18 cellular contexts compared by ENCODE assay signal in genomic region chr3:188316723-188317070, GRCh38.
A peak's percentile ranks its signal among the peaks of the same experiment; 100 is the strongest.
DNase-seq lines count a peak whose midpoint lies in the region; TF ChIP-seq lines count a peak whose summit lies in the region.
"Had no signal": no experiment of that assay in that cellular context is flagged by ENCODE, and none has a peak within 500 bp of the region (broad histone marks: within the 10 kb centered on the region; RNA-seq: fewer than 3 reads in every experiment).

No MANE protein-coding gene starts in this region.

- no peak overlapping the region for H3K4me3 Mint-ChIP-seq in progenitor cell of endocrine pancreas (ENCODE audit: low read depth)
- H3K4me3 Mint-ChIP-seq: mesothelial cell of epicardium had no signal

- no peak overlapping the region; the same call in 1 of the 2 replicates for H2AFZ ChIP-seq in SK-N-SH (ENCODE audit: low read depth)
- H2AFZ ChIP-seq in MM.1S (ENCODE audit: low read length) = no peak overlapping the region

- POLR2A ChIA-PET in SK-N-SH (lab: Yijun Ruan, JAX) = no interaction called here

- no peaks in the 10 kb centered on the region for H3K9me3 Mint-ChIP-seq in progenitor cell of endocrine pancreas (ENCODE audit: low read depth)
- H3K9me3 Mint-ChIP-seq: mesothelial cell of epicardium had no signal

- H3K9me2 ChIP-seq in SK-N-SH (no peaks in the 10 kb centered on the region), MM.1S (replicated peaks; ENCODE audit: insufficient read depth, low read length) (no peaks in the 10 kb centered on the region)

- peaks cover 85% of the 10 kb centered on the region for H3K79me2 ChIP-seq in SK-N-SH (ENCODE audit: insufficient read depth)
- no peaks in the 10 kb centered on the region for H3K79me2 ChIP-seq in MM.1S (ENCODE audit: low read length)

- H3K36me3 Mint-ChIP-seq in progenitor cell of endocrine pancreas (ENCODE audit: insufficient read depth) = peaks cover 2% of the 10 kb centered on the region
- H3K36me3 Mint-ChIP-seq: mesothelial cell of epicardium had no signal

- no peaks in the 10 kb centered on the region for H3K4me1 Mint-ChIP-seq in progenitor cell of endocrine pancreas (ENCODE audit: low read depth)

- CTCF ChIA-PET in SK-N-SH (lab: Yijun Ruan, JAX) = no interaction called here

- H3K9me3 ChIP-seq in SK-N-SH (no peaks in the 10 kb centered on the region), MM.1S (replicated peaks; ENCODE audit: insufficient read depth, low read length) (no peaks in the 10 kb centered on the region)
- H3K9me3 ChIP-seq: neutrophil, transverse colon had no signal

- TF ChIP-seq CTCF in SK-N-SH (IDR thresholded peaks at IDR 0.05) (no peak), progenitor cell of endocrine pancreas (IDR thresholded peaks at IDR 0.05; ENCODE audit: unreplicated experiment) (no peak), GM13977 (IDR thresholded peaks at IDR 0.05; ENCODE audit: extremely low read depth, insufficient read depth, missing control alignments) (no peak), MM.1S (IDR thresholded peaks at IDR 0.05; ENCODE audit: low read length) (no peak)

- no peaks in the 10 kb centered on the region for H3K27me3 ChIP-seq in SK-N-SH (ENCODE audit: insufficient read depth)
- H3K27me3 ChIP-seq in MM.1S (replicated peaks; ENCODE audit: insufficient read depth, low read length) = peaks cover 12% of the 10 kb centered on the region
- H3K27me3 ChIP-seq: BLaER1, neutrophil, transverse colon had no signal

- H3K27me3 Mint-ChIP-seq in progenitor cell of endocrine pancreas = no peaks in the 10 kb centered on the region

- in situ Hi-C loops in G401 (cut with HindIII; ENCODE audit: low sequenced_read_pairs) = no loop called here
- in situ Hi-C loops in GM13977 (cut with MboI; ENCODE audit: low pct_unique_long_range_greater_than_20kb, low sequenced_read_pairs, unreplicated experiment) = no loop called here

- DNase-seq in G401 (ENCODE audit: low spot score) (peak; percentile 26), SK-N-SH (no peak), fibroblast of peridontal ligament (ENCODE audit: extremely low read depth) (peak; percentile 30), progenitor cell of endocrine pancreas (ENCODE audit: low spot score, unreplicated experiment) (no peak), NCI-H2227 (lab: John Stamatoyannopoulos, UW; ENCODE audit: unreplicated experiment) (no peak), GM13977 (ENCODE audit: low spot score) (no peak), NCI-H226 (no peak), MM.1S (no peak)
- DNase-seq: activated CD8-positive, alpha-beta memory T cell treated with anti-CD3 and anti-CD28 coated beads for 24 hours; activated gamma-delta T cell; erythroblast; NCI-H774; stimulated activated CD4-positive, alpha-beta T cell treated with anti-CD3 and anti-CD28 coated beads, Interleukin-4, amount 100 ng/mL, for 24 hours; stimulated activated CD8-positive, alpha-beta memory T cell treated with anti-CD3 and anti-CD28 coated beads, Interleukin-4, amount 100 ng/mL, for 48 hours; transverse colon had no signal

- H4K20me1 ChIP-seq in SK-N-SH (ENCODE audit: insufficient read depth) (no peaks in the 10 kb centered on the region), MM.1S (ENCODE audit: insufficient read depth, low read length) (no peaks in the 10 kb centered on the region)
- H4K20me1 ChIP-seq: BLaER1 had no signal

- H3K4me3 ChIP-seq in SK-N-SH (ENCODE audit: low read depth in 2 of 2, low read length in 1 of 2) (no peak overlapping the region), MM.1S (ENCODE audit: low read length) (no peak overlapping the region)
- H3K4me3 ChIP-seq: BLaER1, transverse colon had no signal

- H3F3A ChIP-seq in SK-N-SH (replicated peaks; ENCODE audit: insufficient read depth) = peaks cover 38% of the 10 kb centered on the region
- no peaks in the 10 kb centered on the region for H3F3A ChIP-seq in MM.1S (ENCODE audit: insufficient read depth, low read length)

- TF ChIP-seq EP300 in SK-N-SH (IDR thresholded peaks at IDR 0.05; ENCODE audit: borderline replicate concordance in 1 of 2, low read depth in 1 of 2, low read length in 1 of 2) = no peak

- peak overlapping the region; percentile 22; the same call in 1 of the 2 replicates for H3K4me2 ChIP-seq in SK-N-SH
- no peak overlapping the region for H3K4me2 ChIP-seq in MM.1S (ENCODE audit: low read depth, low read length)
- H3K4me2 ChIP-seq: BLaER1 had no signal

- H3K36me3 ChIP-seq in SK-N-SH (replicated peaks in 1 of 2; ENCODE audit: control insufficient read depth in 1 of 2, insufficient read depth in 2 of 2, low read length in 1 of 2) (peaks cover 0 to 9% of the 10 kb centered on the region in 2 experiments), MM.1S (replicated peaks; ENCODE audit: insufficient read depth, low read length) (no peaks in the 10 kb centered on the region)
- H3K36me3 ChIP-seq: BLaER1, neutrophil, transverse colon had no signal

- no peak for TF ChIP-seq RAD21 in SK-N-SH (IDR thresholded peaks at IDR 0.05; ENCODE audit: low read length)

- H3K9ac ChIP-seq in SK-N-SH (no peak overlapping the region; the same call in 1 of the 2 replicates), MM.1S (ENCODE audit: low read length) (no peak overlapping the region)
- H3K9ac ChIP-seq: BLaER1 had no signal

- 37% methylated on average over 3 of the region's 3 CpGs for WGBS in SK-N-SH (ENCODE audit: low lambda C conversion rate)

- H3K4me1 ChIP-seq in SK-N-SH (ENCODE audit: control insufficient read depth in 1 of 2, insufficient read depth in 2 of 2, low read depth in 1 of 2, low read length in 1 of 2) (peaks cover 0 to 22% of the 10 kb centered on the region in 2 experiments; a peak in 1 of 4 replicates), MM.1S (ENCODE audit: low read length) (no peaks in the 10 kb centered on the region)
- H3K4me1 ChIP-seq: BLaER1 had no signal

- H3K27ac ChIP-seq in SK-N-SH (ENCODE audit: low read depth in 2 of 2, low read length in 1 of 2) (peak overlapping the region in 1 of 2 experiments; percentile 65; a peak in 2 of 4 replicates), MM.1S (ENCODE audit: low read length) (no peak overlapping the region)
- H3K27ac ChIP-seq: BLaER1, neutrophil had no signal

- H3K27ac Mint-ChIP-seq in progenitor cell of endocrine pancreas = peak overlapping the region; percentile 83
- H3K27ac Mint-ChIP-seq: mesothelial cell of epicardium had no signal

TF ChIP-seq in SK-N-SH, 30 proteins besides CTCF, POLR2A, EP300 and RAD21:
- TF ChIP-seq FOXM1 (IDR thresholded peaks at IDR 0.05; ENCODE audit: low read depth) = no peak
- TF ChIP-seq FOSL2 (IDR thresholded peaks at IDR 0.05; ENCODE audit: borderline replicate concordance, low read depth) = peak; percentile 37; the same call in 1 of the 2 replicates

Comparison
In these comparisons a context has a peak if more than half of its experiments do, and no peak if none do; other contexts are left out.
1. DNase-seq: peak in G401 (single experiment) and fibroblast of peridontal ligament (single experiment); none in SK-N-SH (single experiment), progenitor cell of endocrine pancreas (single experiment), NCI-H2227 (single experiment), GM13977 (single experiment), NCI-H226 (single experiment) and MM.1S (single experiment).